Comparison of ENCODE assay signal across 23 cellular contexts in the genomic region with DNA sequence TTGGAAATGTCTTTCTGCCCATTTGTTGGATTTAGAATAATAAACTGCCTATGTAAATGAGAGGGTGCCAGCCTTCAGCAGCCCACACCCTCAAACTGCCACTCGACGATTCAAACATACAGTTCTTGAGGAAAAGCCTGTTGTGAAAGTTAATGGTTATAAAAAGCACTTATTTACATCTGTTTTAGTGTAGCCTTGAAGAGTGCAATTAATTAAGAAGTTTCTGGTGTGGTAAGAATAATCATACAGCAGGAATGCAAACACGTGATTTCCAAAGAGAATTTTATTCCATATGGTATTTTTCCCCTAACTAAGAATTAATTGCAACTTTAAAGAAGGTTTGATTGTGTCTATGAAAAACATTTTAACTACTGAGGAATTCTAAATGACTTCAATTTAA.
"Had no signal": no experiment of that assay in that cellular context is flagged by ENCODE, and none has a peak within 500 bp of the region (broad histone marks: within the 10 kb centered on the region; RNA-seq: fewer than 3 reads in every experiment).

No MANE protein-coding gene starts in this region.

- H3K27ac ChIP-seq: ascending aorta, cardiac muscle cell, PC-9, RWPE1 had no signal

- H3K36me3 ChIP-seq: ascending aorta, cardiac muscle cell had no signal

- ATAC-seq: activated CD8-positive, alpha-beta T cell treated with anti-CD3 and anti-CD28 coated beads for 36 hours; activated T-cell treated with anti-CD3 and anti-CD28 coated beads, Interleukin-2, amount 50 U/mL, for 72 hours; activated T-helper 17 cell treated with anti-CD3 and anti-CD28 coated beads, Interleukin-2, amount 50 U/mL, for 72 hours; Right ventricle myocardium inferior had no signal

- H3K4me1 ChIP-seq: ascending aorta had no signal

- H3K4me2 ChIP-seq: PC-9 had no signal

- H3K9me3 ChIP-seq: ascending aorta had no signal

- H3K4me3 ChIP-seq: ascending aorta, cardiac muscle cell, PC-9 had no signal

- H3K27me3 ChIP-seq: ascending aorta, cardiac muscle cell had no signal

- H2AFZ ChIP-seq: PC-9 had no signal

- DNase-seq: activated CD4-positive, alpha-beta T cell treated with anti-CD3 and anti-CD28 coated beads, Interleukin-2, amount 10 ng/mL, durations not matched to agents 24 days and 14 days; activated CD4-positive, alpha-beta T cell treated with anti-CD3 and anti-CD28 coated beads, Interleukin-2, amount 50 U/mL, for 4 hours; activated CD8-positive, alpha-beta T cell treated with anti-CD3 and anti-CD28 coated beads for 36 hours; activated effector memory CD4-positive, alpha-beta T cell treated with anti-CD3 and anti-CD28 coated beads, Interleukin-2, amount 50 U/mL, for 16 hours; activated naive CD4-positive, alpha-beta T cell; activated naive CD4-positive, alpha-beta T cell treated with anti-CD3 and anti-CD28 coated beads, Interleukin-2, amount 50 U/mL, for 16 hours; activated naive CD8-positive, alpha-beta T cell treated with anti-CD3 and anti-CD28 coated beads for 36 hours; activated T-cell treated with anti-CD3 and anti-CD28 coated beads, Interleukin-2, amount 50 U/mL, for 1 hour; activated T-cell treated with anti-CD3 and anti-CD28 coated beads, Interleukin-2, amount 50 U/mL, for 72 hours; Karpas-422; NCI-H1105; NCI-H1417 treated with DMSO at 0.1 percent for 48 hours; NCI-H2029; NCI-H510A; NCI-H526; NCI-H748 treated with DMSO at 0.1 percent for 48 hours; PC-9; SIG-M5 had no signal
